16 cellular contexts compared by ENCODE assay signal in the genomic region with DNA sequence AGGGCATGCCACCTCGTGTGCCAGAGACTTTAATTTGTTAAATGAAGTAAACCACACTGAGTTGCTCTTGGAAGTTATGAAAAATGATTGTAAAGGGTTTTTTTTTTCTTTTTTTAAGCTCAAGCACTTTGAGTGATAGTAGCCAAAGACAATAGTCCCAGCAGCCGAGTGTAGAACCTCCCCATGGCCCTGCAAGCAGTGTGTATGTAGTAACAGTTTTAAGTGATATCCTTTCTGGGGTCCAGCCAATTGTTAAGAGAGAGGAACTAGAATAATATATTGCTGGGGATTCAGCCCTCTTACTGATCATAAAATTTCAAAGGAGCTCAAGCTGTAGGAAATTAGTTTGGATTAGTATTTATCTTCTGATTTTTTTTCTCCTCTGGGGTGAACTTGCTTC. TPM values are rescaled to one million over a fixed set of nuclear protein-coding genes. Genes with fewer than 3 reads are reported as not detected.
DNase-seq lines count a peak whose midpoint lies in the region; ATAC-seq, FAIRE-seq and TF ChIP-seq lines count a peak whose summit lies in the region.
"Had no signal": no experiment of that assay in that cellular context is flagged by ENCODE, and none has a peak within 500 bp of the region (broad histone marks: within the 10 kb centered on the region; RNA-seq: fewer than 3 reads in every experiment).

No MANE protein-coding gene starts in this region.

- WGBS in A549 (ENCODE audit: missing lambda C conversion rate), result 71% methylated on average over 2 of the region's 2 CpGs

- no peaks in the 10 kb centered on the region for H3K36me3 Mint-ChIP-seq in T-helper 17 cell (ENCODE audit: low read depth)
- H3K36me3 Mint-ChIP-seq: CD14-positive monocyte had no signal

- ATAC-seq in A549 (no peak), GM18868 (IDR thresholded peaks at IDR 0.05; ENCODE audit: unreplicated experiment) (no peak), T-helper 17 cell (no peak)

- H3K79me2 ChIP-seq in osteoblast (ENCODE audit: insufficient read depth, low read length), result peaks cover 42% of the 10 kb centered on the region

- no peak overlapping the region for H3K4me3 Mint-ChIP-seq in T-helper 17 cell
- H3K4me3 Mint-ChIP-seq: CD14-positive monocyte, H9 had no signal

- H3K4me1 ChIP-seq in A549 (peaks cover 21% of the 10 kb centered on the region), osteoblast (ENCODE audit: insufficient read depth, low read length) (peaks cover 27% of the 10 kb centered on the region)
- H3K4me1 ChIP-seq: Caco-2, SJCRH30 had no signal

- H3K27ac Mint-ChIP-seq in T-helper 17 cell, result no peak overlapping the region
- H3K27ac Mint-ChIP-seq: CD14-positive monocyte, H9 had no signal

- no peaks in the 10 kb centered on the region for H3K27me3 ChIP-seq in osteoblast (ENCODE audit: insufficient read depth, low read length)
- H3K27me3 ChIP-seq: SJCRH30 had no signal

- TF ChIP-seq CTCF in A549 (IDR thresholded peaks at IDR 0.05) (no peak), osteoblast (IDR thresholded peaks at IDR 0.05; ENCODE audit: extremely low read depth, low read depth, low read length) (no peak)

- H2AFZ ChIP-seq in osteoblast (ENCODE audit: low read length), result no peak overlapping the region

- H3K4me3 ChIP-seq in A549 (no peak overlapping the region), osteoblast (ENCODE audit: insufficient read depth, low read length) (no peak overlapping the region)
- H3K4me3 ChIP-seq: SJCRH30 had no signal

- peaks cover 7% of the 10 kb centered on the region for H3K36me3 ChIP-seq in osteoblast (ENCODE audit: insufficient read depth, low read length)
- H3K36me3 ChIP-seq: SJCRH30 had no signal

- TF ChIP-seq EP300 in A549 (IDR thresholded peaks at IDR 0.05), result no peak

- H3K9me3 ChIP-seq in A549, result peaks cover 12% of the 10 kb centered on the region; the same call in 2 of the 3 replicates
- H3K9me3 ChIP-seq in osteoblast (ENCODE audit: low read depth, low read length), result no peaks in the 10 kb centered on the region
- H3K9me3 ChIP-seq in T-helper 17 cell (ENCODE audit: control insufficient read depth, low read length, poor library complexity, severe bottlenecking), result no peaks in the 10 kb centered on the region
- H3K9me3 ChIP-seq: Caco-2 had no signal

- TF ChIP-seq POLR2A in A549 (IDR thresholded peaks at IDR 0.05; ENCODE audit: low read length), result no peak

- H4K20me1 ChIP-seq in osteoblast (ENCODE audit: insufficient read depth, low read length), result no peaks in the 10 kb centered on the region

- DNase-seq in A549 (ENCODE audit: low read depth in 1 of 2, low spot score in 1 of 2) (no peak), HCEC 1CT (peak; percentile 3), fibroblast of gingiva (ENCODE audit: low read depth) (peak; percentile 41), osteoblast (ENCODE audit: insufficient read length, low spot score, missing footprints) (peak; percentile 71), medulla oblongata (ENCODE audit: extremely low spot score) (no peak), T-helper 17 cell (no peak)
- DNase-seq: Caco-2, DMS153, H9, NCI-H187 treated with DMSO at 0.1 percent for 48 hours, NCI-H345, NCI-H526, SJCRH30 had no signal

- H3K27me3 Mint-ChIP-seq in T-helper 17 cell, result no peaks in the 10 kb centered on the region

- TF ChIP-seq RAD21 in A549 (conservative IDR thresholded peaks at IDR 0.05 in 1 of 2, IDR thresholded peaks at IDR 0.05 in 1 of 2), result no peak

- FAIRE-seq in A549 (lab: Jason Lieb, UNC), result no peak
- FAIRE-seq: A204.1 had no signal

- POLR2A ChIA-PET in A549 (lab: Yijun Ruan, JAX), result no interaction called here

- peak overlapping the region; percentile 41 to 80 for H3K27ac ChIP-seq in A549
- peak overlapping the region; percentile 88 for H3K27ac ChIP-seq in osteoblast (ENCODE audit: low read depth, low read length)
- H3K27ac ChIP-seq: SJCRH30 had no signal

- H3K4me2 ChIP-seq in A549, result peak overlapping the region; percentile 22; the same call in 2 of the 3 replicates
- H3K4me2 ChIP-seq in osteoblast (ENCODE audit: insufficient read depth, low read length), result peak overlapping the region; percentile 1

- H3K4me1 Mint-ChIP-seq in T-helper 17 cell, result no peaks in the 10 kb centered on the region
- H3K4me1 Mint-ChIP-seq: CD14-positive monocyte had no signal

- CTCF ChIA-PET in A549 (lab: Yijun Ruan, JAX), result interaction anchor here (0.6 to 0.9 kb wide), 3 partner anchors 18 to 426 kb away, joined by 3 to 4 read pairs (median 3); no protein-coding TSS in a partner anchor

TF ChIP-seq in A549, 52 proteins besides CTCF, POLR2A, EP300 and RAD21:
- TF ChIP-seq MAFK (IDR thresholded peaks at IDR 0.05; ENCODE audit: partially characterized antibody), result no peak

RNA-seq across cellular contexts. Expression of a gene that starts 43.1 kb away (rescaled TPM):
- polyA plus RNA-seq in A549 (2011; rRNA removed) (18.6 and 18.9 TPM in 2 replicates), A549 (2017; fragmentation: RNase III; extraction: RNeasy Plus Mini Kit Qiagen cat#74134 plus additional on column Dnase treatment) (16.4 to 18.0 TPM (median 18.0 TPM) in 3 replicates)
- 8.6 and 10.1 TPM in 2 replicates for polyA plus RNA-seq in A549 (2012; cell fraction: cytosol; rRNA removed)
- 9.6 and 11.6 TPM in 2 replicates for polyA plus RNA-seq in A549 (2012; cell fraction: nucleus; rRNA removed)
- polyA minus RNA-seq in A549 (2011; rRNA and poly(A)+ RNA removed), result 29.0 and 29.8 TPM in 2 replicates
- total RNA-seq in osteoblast (73.1 and 92.3 TPM in 2 replicates), T-helper 17 cell (under 1 TPM; 0.05 to 0.50 TPM)
- total RNA-seq: H9 had no signal
- polyA plus RNA-seq: CD14-positive monocyte had no signal

Comparison
In these comparisons a context has a peak if more than half of its experiments do, and no peak if none do; other contexts are left out.
1. DNase-seq: peak in HCEC 1CT (single experiment), fibroblast of gingiva (single experiment) and osteoblast (single experiment); none in A549 (0 of 2), medulla oblongata (single experiment) and T-helper 17 cell (0 of 3).
2. RNA of a gene that starts 43.1 kb away (total RNA-seq): 73.1 to 92.3 TPM in osteoblast; 0.05 to 0.50 TPM in T-helper 17 cell; every median in the first group is over 10 times any median in the second.